Comparison of ENCODE assay signal across 9 cellular contexts in genomic region chr9:101235105-101235866, GRCh38.
DNase-seq lines count a peak whose midpoint lies in the region; ATAC-seq and TF ChIP-seq lines count a peak whose summit lies in the region.
"Had no signal": no experiment of that assay in that cellular context is flagged by ENCODE, and none has a peak within 500 bp of the region (broad histone marks: within the 10 kb centered on the region; RNA-seq: fewer than 3 reads in every experiment).

No MANE protein-coding gene starts in this region.

- no peak for TF ChIP-seq EP300 in transverse colon (IDR thresholded peaks at IDR 0.05; ENCODE audit: low read depth)

- 34 to 39% methylated on average over 6 of the region's 6 CpGs for WGBS in transverse colon (ENCODE audit: low coverage in 1 of 2), 2 donors

- no peak overlapping the region for H3K4me2 ChIP-seq in OCI-LY1 (ENCODE audit: low read length)

- no peaks in the 10 kb centered on the region for H3K79me2 ChIP-seq in OCI-LY1 (ENCODE audit: insufficient read depth, low read length)

- H3K4me3 ChIP-seq in OCI-LY1 (ENCODE audit: low read depth, low read length, poor library complexity, severe bottlenecking) (no peak overlapping the region), fibroblast of villous mesenchyme (ENCODE audit: low read depth, low read length) (no peak overlapping the region), transverse colon (no peak overlapping the region)

- TF ChIP-seq POLR2A in transverse colon (IDR thresholded peaks at IDR 0.05): no peak

- no peak overlapping the region for H3K9ac ChIP-seq in OCI-LY1 (ENCODE audit: low read length)

- TF ChIP-seq CTCF in OCI-LY1 (IDR thresholded peaks at IDR 0.05; ENCODE audit: low read length) (peak; percentile 61), fibroblast of villous mesenchyme (IDR thresholded peaks at IDR 0.05; ENCODE audit: insufficient read depth, low read depth, low read length) (peak; percentile 16), transverse colon (IDR thresholded peaks at IDR 0.05) (peak in 4 of 5 experiments; percentile 21 to 45 (median 28))

- H3K9me2 ChIP-seq in OCI-LY1 (ENCODE audit: low read depth, low read length): no peaks in the 10 kb centered on the region

- no peak overlapping the region for H2AFZ ChIP-seq in OCI-LY1 (ENCODE audit: low read length)

- H3K27me3 ChIP-seq in OCI-LY1 (ENCODE audit: insufficient read depth, low read length): no peaks in the 10 kb centered on the region
- H3K27me3 ChIP-seq in transverse colon: no peaks in the 10 kb centered on the region

- intact Hi-C loops in transverse colon (cut with DNase I; ENCODE audit: low total_unique reads): no loop called here

- H3K4me1 ChIP-seq in OCI-LY1 (ENCODE audit: insufficient read depth, low read length, severe bottlenecking): no peaks in the 10 kb centered on the region
- peaks cover 0 to 6% (median 0%) of the 10 kb centered on the region in 4 donors for H3K4me1 ChIP-seq in transverse colon

- no peak overlapping the region for H3K27ac ChIP-seq in OCI-LY1 (ENCODE audit: low read depth, low read length, poor library complexity, severe bottlenecking)
- no peak overlapping the region for H3K27ac ChIP-seq in transverse colon
- H3K27ac ChIP-seq: epithelial cell of prostate had no signal

- no peaks in the 10 kb centered on the region for H3F3A ChIP-seq in OCI-LY1 (ENCODE audit: insufficient read depth, low read length)

- H3K36me3 ChIP-seq in OCI-LY1 (ENCODE audit: insufficient read depth, low read length): no peaks in the 10 kb centered on the region
- H3K36me3 ChIP-seq in transverse colon: no peaks in the 10 kb centered on the region

- DNase-seq in EH (ENCODE audit: low read depth) (peak; percentile 6), fibroblast of villous mesenchyme (ENCODE audit: low read depth) (peak; percentile 2), transverse colon (no peak)

- in situ Hi-C loops in transverse colon (cut with MboI; ENCODE audit: low pct_ligation_motif_present in 1 of 4, low pct_unique_long_range_greater_than_20kb in 1 of 4, low sequenced_read_pairs in 3 of 4): no loop called here

- ATAC-seq in HG03439 (IDR thresholded peaks at IDR 0.05; ENCODE audit: unreplicated experiment): peak; percentile 62
- no peak for ATAC-seq in GM21423 (IDR thresholded peaks at IDR 0.05; ENCODE audit: unreplicated experiment)
- ATAC-seq in GM21381 (IDR thresholded peaks at IDR 0.05; ENCODE audit: unreplicated experiment): no peak
- ATAC-seq in HG02970 (IDR thresholded peaks at IDR 0.05; ENCODE audit: low FRiP score, unreplicated experiment): no peak

- no peaks in the 10 kb centered on the region for H4K20me1 ChIP-seq in OCI-LY1 (ENCODE audit: insufficient read depth, low read length)

- H3K9me3 ChIP-seq in OCI-LY1 (ENCODE audit: low read length) (no peaks in the 10 kb centered on the region), transverse colon (no peaks in the 10 kb centered on the region)
